26 cellular contexts compared by ENCODE assay signal in genomic region chr1:15610167-15610566, GRCh38. TPM values are rescaled to one million over a fixed set of nuclear protein-coding genes. Genes with fewer than 3 reads are reported as not detected.
DNase-seq lines count a peak whose midpoint lies in the region; ATAC-seq and TF ChIP-seq lines count a peak whose summit lies in the region.
"Had no signal": no experiment of that assay in that cellular context is flagged by ENCODE, and none has a peak within 500 bp of the region (broad histone marks: within the 10 kb centered on the region; RNA-seq: fewer than 3 reads in every experiment).

No MANE protein-coding gene starts in this region.

- peak; percentile 53 for DNase-seq in COLO668 (lab: John Stamatoyannopoulos, UW; ENCODE audit: unreplicated experiment)
- DNase-seq in DMS153 treated with DMSO at 0.1 percent for 48 hours (lab: John Stamatoyannopoulos, UW; ENCODE audit: unreplicated experiment), result peak; percentile 76
- peak; percentile 56 for DNase-seq in NCI-H748 (lab: John Stamatoyannopoulos, UW; ENCODE audit: unreplicated experiment)
- DNase-seq in epithelial cell of esophagus (ENCODE audit: low read depth), result peak; percentile 67
- no peak for DNase-seq in GM20000 (ENCODE audit: low spot score)
- DNase-seq in mucosa of gallbladder (ENCODE audit: low spot score), result no peak
- DNase-seq: activated B cell treated with CpG ODN at 0.5 μM for 24 hours; activated CD4-positive, alpha-beta T cell treated with anti-CD3 and anti-CD28 coated beads, Interleukin-2, amount 50 U/mL, for 1 hour; activated gamma-delta T cell; activated naive CD8-positive, alpha-beta T cell treated with anti-CD3 and anti-CD28 coated beads for 36 hours; activated T-cell treated with anti-CD3 and anti-CD28 coated beads, Interleukin-2, amount 50 U/mL, for 24 hours; anterior cingulate cortex; DMS79; immature natural killer cell; IMR-90; NCI-H1092; NCI-H1694; NCI-H446 treated with DMSO at 0.1 percent for 48 hours; ovary; stimulated activated naive B cell treated with anti-CD40 and anti-IgM and Interleukin-4, amounts not matched to agents 10 μg/mL and 1 μg/mL and 100 μg/mL, for 72 hours; substantia nigra had no signal

- H3K4me3 ChIP-seq in epithelial cell of esophagus (ENCODE audit: low read length), result no peak overlapping the region
- H3K4me3 ChIP-seq: BLaER1 treated with 17β-estradiol and CSF1 and Interleukin-3, amounts not matched to agents 10 nM and 100 nM; breast epithelium; ovary; SJSA1; skin epidermis had no signal

- no peak for TF ChIP-seq CTCF in epithelial cell of esophagus (IDR thresholded peaks at IDR 0.05; ENCODE audit: insufficient read depth, low read depth, low read length, missing control alignments)
- TF ChIP-seq CTCF in GM20000 (IDR thresholded peaks at IDR 0.05; ENCODE audit: extremely low read depth, missing control alignments), result no peak

- ATAC-seq in HG02870 (IDR thresholded peaks at IDR 0.05; ENCODE audit: unreplicated experiment), result no peak
- ATAC-seq: stimulated activated naive B cell treated with anti-CD40 and anti-IgM and Interleukin-4, amounts not matched to agents 10 μg/mL and 1 μg/mL and 100 μg/mL, for 72 hours had no signal

RNA-seq across cellular contexts. Expression of gene DDI2, which starts 7.1 kb away (rescaled TPM):
- 45.2 TPM for total RNA-seq in mucosa of gallbladder

RNA-seq across cellular contexts. Expression of gene AGMAT, which starts 25.3 kb away (rescaled TPM):
- total RNA-seq in mucosa of gallbladder, result 2.8 TPM

Comparison
In these comparisons a context has a peak if more than half of its experiments do, and no peak if none do; other contexts are left out.
1. DNase-seq: peak in COLO668 (single experiment), DMS153 treated with DMSO at 0.1 percent for 48 hours (single experiment), NCI-H748 (single experiment) and epithelial cell of esophagus (single experiment); none in GM20000 (single experiment) and mucosa of gallbladder (single experiment).